In genomic region chr7:22442887-22443369, GRCh38 we compare ENCODE assay signal across 25 cellular contexts. TPM values are rescaled to one million over a fixed set of nuclear protein-coding genes. Genes with fewer than 3 reads are reported as not detected.
DNase-seq lines count a peak whose midpoint lies in the region; ATAC-seq and TF ChIP-seq lines count a peak whose summit lies in the region.
"Had no signal": no experiment of that assay in that cellular context is flagged by ENCODE, and none has a peak within 500 bp of the region (broad histone marks: within the 10 kb centered on the region; RNA-seq: fewer than 3 reads in every experiment).

No MANE protein-coding gene starts in this region.

- no peak for ATAC-seq in naive thymus-derived CD8-positive, alpha-beta T cell
- ATAC-seq: gastroesophageal sphincter, GM12878 had no signal

- H3K4me2 ChIP-seq in mammary epithelial cell (ENCODE audit: insufficient read depth, low read depth, low read length): no peak overlapping the region
- peak overlapping the region; percentile 73 for H3K4me2 ChIP-seq in OCI-LY7 (ENCODE audit: low read length)
- no peak overlapping the region for H3K4me2 ChIP-seq in hepatocyte
- H3K4me2 ChIP-seq: neural progenitor cell had no signal

- H3K79me2 ChIP-seq in mammary epithelial cell (ENCODE audit: insufficient read depth, low read length) (no peaks in the 10 kb centered on the region), OCI-LY7 (ENCODE audit: insufficient read depth, low read depth, low read length) (no peaks in the 10 kb centered on the region), hepatocyte (no peaks in the 10 kb centered on the region)

- H2AFZ ChIP-seq in mammary epithelial cell (ENCODE audit: low read depth, low read length): no peak overlapping the region
- H2AFZ ChIP-seq in OCI-LY7 (ENCODE audit: low read length): peak overlapping the region; percentile 86; the same call in 1 of the 2 replicates
- no peak overlapping the region for H2AFZ ChIP-seq in hepatocyte

- H3K27ac ChIP-seq in breast epithelium (peak overlapping the region; percentile 85 to 90), mammary epithelial cell (ENCODE audit: insufficient read depth, low read depth, low read length) (no peak overlapping the region), OCI-LY7 (ENCODE audit: low read depth, low read length, poor library complexity, severe bottlenecking) (peak overlapping the region; percentile 98), hepatocyte (peak overlapping the region; percentile 41)
- H3K27ac ChIP-seq: gastroesophageal sphincter, neural progenitor cell, uterus had no signal

- intact Hi-C loops in breast epithelium (cut with DNase I; ENCODE audit: low total_unique reads): no loop called here
- intact Hi-C loops in mammary epithelial cell (cut with micrococcal nuclease): no loop called here
- intact Hi-C loops in OCI-LY7 (cut with micrococcal nuclease; ENCODE audit: unreplicated experiment): no loop called here

- no peak for TF ChIP-seq POLR2A in breast epithelium (IDR thresholded peaks at IDR 0.05)

- peaks cover 33% of the 10 kb centered on the region for H3K4me1 Mint-ChIP-seq in type B pancreatic cell (ENCODE audit: unreplicated experiment)
- H3K4me1 Mint-ChIP-seq in naive thymus-derived CD8-positive, alpha-beta T cell: peaks cover 7 to 28% (median 12%) of the 10 kb centered on the region in 4 donors

- dilution Hi-C loops in mammary epithelial cell (cut with HindIII; ENCODE audit: low sequenced_read_pairs): no loop called here

- no peaks in the 10 kb centered on the region for H3K9me2 ChIP-seq in OCI-LY7 (ENCODE audit: insufficient read depth, low read length)
- H3K9me2 ChIP-seq in hepatocyte (replicated peaks; ENCODE audit: insufficient read depth): no peaks in the 10 kb centered on the region

- BruUV-seq in mammary epithelial cell (replicated peaks; lab: Mats Ljungman, UMichigan): no TSS peak
- BruUV-seq in OCI-LY7 (replicated peaks; lab: Mats Ljungman, UMichigan): no TSS peak

- no peaks in the 10 kb centered on the region for H3K36me3 Mint-ChIP-seq in type B pancreatic cell
- no peaks in the 10 kb centered on the region for H3K36me3 Mint-ChIP-seq in naive thymus-derived CD8-positive, alpha-beta T cell
- H3K36me3 Mint-ChIP-seq: activated naive CD4-positive, alpha-beta T cell treated with anti-CD3 and anti-CD28 coated beads, Interleukin-2, amount 10 ng/mL, durations not matched to agents 7 days and 5 days; CD14-positive monocyte; mesothelial cell of epicardium; neural progenitor cell had no signal

- POLR2A ChIA-PET in OCI-LY7 (lab: Charles Lee): interaction anchor here (0.6 to 6.7 kb wide), 8 partner anchors 9 to 97 kb away, joined by 3 to 156 read pairs (median 4); no protein-coding TSS in a partner anchor
- POLR2A ChIA-PET in naive thymus-derived CD8-positive, alpha-beta T cell (lab: Charles Lee): no interaction called here

- DNase-seq in breast epithelium (ENCODE audit: low spot score in 2 of 2): no peak
- no peak for DNase-seq in mammary epithelial cell
- DNase-seq in OCI-LY7 (ENCODE audit: low spot score): no peak
- DNase-seq in hepatocyte (ENCODE audit: low spot score): no peak
- DNase-seq in type B pancreatic cell (ENCODE audit: extremely low spot score, unreplicated experiment): no peak
- no peak for DNase-seq in NCI-H2029 treated with DMSO at 0.1 percent for 48 hours (lab: John Stamatoyannopoulos, UW)
- DNase-seq in SHP77 (lab: John Stamatoyannopoulos, UW): no peak
- no peak for DNase-seq in naive thymus-derived CD8-positive, alpha-beta T cell
- DNase-seq: activated CD4-positive, CD25-positive, alpha-beta regulatory T cell treated with anti-CD3 and anti-CD28 coated beads, Interleukin-2, amount 50 U/mL, for 72 hours; activated CD8-positive, alpha-beta memory T cell treated with anti-CD3 and anti-CD28 coated beads for 24 hours; activated naive CD4-positive, alpha-beta T cell treated with anti-CD3 and anti-CD28 coated beads, Interleukin-2, amount 10 ng/mL, durations not matched to agents 7 days and 5 days; activated T-cell treated with anti-CD3 and anti-CD28 coated beads, Interleukin-2, amount 50 U/mL, for 48 hours; effector CD4-positive, alpha-beta T cell; esophagus squamous epithelium; HFFc6; kidney glomerular epithelial cell; MM.1S; NCI-H446 treated with DMSO at 0.1 percent for 48 hours; T1000; uterus had no signal

- H3K9me3 ChIP-seq in breast epithelium: no peaks in the 10 kb centered on the region
- no peaks in the 10 kb centered on the region for H3K9me3 ChIP-seq in mammary epithelial cell (replicated peaks; ENCODE audit: insufficient read depth, low read length)
- H3K9me3 ChIP-seq in OCI-LY7 (ENCODE audit: low read length): no peaks in the 10 kb centered on the region
- H3K9me3 ChIP-seq in hepatocyte (ENCODE audit: low read depth): no peaks in the 10 kb centered on the region
- H3K9me3 ChIP-seq: esophagus squamous epithelium, uterus had no signal

- CTCF ChIA-PET in mammary epithelial cell (lab: Charles Lee; ENCODE audit: low non-redundant PET): no interaction called here
- CTCF ChIA-PET in OCI-LY7 (lab: Charles Lee; ENCODE audit: unreplicated experiment): no interaction called here

- no peaks in the 10 kb centered on the region for H3K27me3 Mint-ChIP-seq in type B pancreatic cell
- peaks cover 0 to 11% (median 0%) of the 10 kb centered on the region in 5 donors for H3K27me3 Mint-ChIP-seq in naive thymus-derived CD8-positive, alpha-beta T cell

- peak overlapping the region; percentile 1 for H3K27ac Mint-ChIP-seq in type B pancreatic cell
- no peak overlapping the region for H3K27ac Mint-ChIP-seq in naive thymus-derived CD8-positive, alpha-beta T cell
- H3K27ac Mint-ChIP-seq: activated naive CD4-positive, alpha-beta T cell treated with anti-CD3 and anti-CD28 coated beads, Interleukin-2, amount 10 ng/mL, durations not matched to agents 7 days and 5 days; CD14-positive monocyte; HFFc6 had no signal

- H3K9me3 Mint-ChIP-seq in type B pancreatic cell: no peaks in the 10 kb centered on the region
- no peaks in the 10 kb centered on the region for H3K9me3 Mint-ChIP-seq in naive thymus-derived CD8-positive, alpha-beta T cell
- H3K9me3 Mint-ChIP-seq: activated naive CD4-positive, alpha-beta T cell treated with anti-CD3 and anti-CD28 coated beads, Interleukin-2, amount 10 ng/mL, durations not matched to agents 7 days and 5 days; HFFc6 had no signal

- no peak overlapping the region for H3K9ac ChIP-seq in mammary epithelial cell (ENCODE audit: insufficient read depth, low read length)
- H3K9ac ChIP-seq: neural progenitor cell had no signal

- in situ Hi-C loops in mammary epithelial cell (cut with MboI; ENCODE audit: low sequenced_read_pairs in 2 of 2): loop anchor here in 1 of 2 donors (10.0 kb wide), 1 partner anchor 88 kb away; the partner anchor contains the start of gene RAPGEF5

- WGBS in mammary epithelial cell (ENCODE audit: low coverage, missing lambda C conversion rate): 100% methylated on average over 3 of the region's 3 CpGs
- WGBS in hepatocyte (ENCODE audit: low lambda C conversion rate, missing lambda C conversion rate): 77% methylated on average over 3 of the region's 3 CpGs

- H3K4me3 Mint-ChIP-seq in type B pancreatic cell: no peak overlapping the region
- no peak overlapping the region for H3K4me3 Mint-ChIP-seq in naive thymus-derived CD8-positive, alpha-beta T cell
- H3K4me3 Mint-ChIP-seq: activated naive CD4-positive, alpha-beta T cell treated with anti-CD3 and anti-CD28 coated beads, Interleukin-2, amount 10 ng/mL, durations not matched to agents 7 days and 5 days; HFFc6; mesothelial cell of epicardium; neural progenitor cell had no signal

- no peaks in the 10 kb centered on the region for H3K27me3 ChIP-seq in breast epithelium
- H3K27me3 ChIP-seq in mammary epithelial cell (ENCODE audit: insufficient read depth, low read length): no peaks in the 10 kb centered on the region
- H3K27me3 ChIP-seq in hepatocyte: no peaks in the 10 kb centered on the region
- H3K27me3 ChIP-seq: esophagus squamous epithelium, gastroesophageal sphincter, neural progenitor cell, uterus had no signal

- H3K4me1 ChIP-seq in breast epithelium (peaks cover 4 to 21% of the 10 kb centered on the region in 2 donors), mammary epithelial cell (ENCODE audit: insufficient read depth, low read length) (peaks cover 22% of the 10 kb centered on the region), OCI-LY7 (ENCODE audit: insufficient read depth, low read length, poor library complexity, severe bottlenecking) (peaks cover 98% of the 10 kb centered on the region), hepatocyte (ENCODE audit: insufficient read depth) (peaks cover 13% of the 10 kb centered on the region)
- H3K4me1 ChIP-seq: uterus had no signal

- H4K20me1 ChIP-seq in mammary epithelial cell (ENCODE audit: insufficient read depth, low read length) (no peaks in the 10 kb centered on the region), OCI-LY7 (ENCODE audit: insufficient read depth, low read length) (no peaks in the 10 kb centered on the region), hepatocyte (ENCODE audit: insufficient read depth, poor library complexity, severe bottlenecking) (no peaks in the 10 kb centered on the region)

- H3K4me3 ChIP-seq in breast epithelium: no peak overlapping the region
- no peak overlapping the region for H3K4me3 ChIP-seq in mammary epithelial cell (replicated peaks in 1 of 3; ENCODE audit: insufficient read depth in 1 of 3, low read depth in 2 of 3, low read length in 3 of 3)
- H3K4me3 ChIP-seq in OCI-LY7 (ENCODE audit: low read depth, low read length, poor library complexity, severe bottlenecking): no peak overlapping the region
- H3K4me3 ChIP-seq in hepatocyte: no peak overlapping the region
- H3K4me3 ChIP-seq: esophagus squamous epithelium, gastroesophageal sphincter, GM12878, neural progenitor cell, uterus had no signal

- TF ChIP-seq CTCF in breast epithelium (IDR thresholded peaks at IDR 0.05): no peak
- TF ChIP-seq CTCF in mammary epithelial cell (conservative IDR thresholded peaks at IDR 0.05 in 1 of 2, IDR thresholded peaks at IDR 0.05 in 1 of 2; ENCODE audit: extremely low read depth in 1 of 2, insufficient read depth in 1 of 2, low read depth in 1 of 2, low read length in 2 of 2): no peak
- no peak for TF ChIP-seq CTCF in OCI-LY7 (conservative IDR thresholded peaks at IDR 0.05; ENCODE audit: low read length)
- no peak for TF ChIP-seq CTCF in hepatocyte (IDR thresholded peaks at IDR 0.05; ENCODE audit: poor library complexity)
- no peak for TF ChIP-seq CTCF in type B pancreatic cell (conservative IDR thresholded peaks at IDR 0.05)

- H3K36me3 ChIP-seq in breast epithelium (no peaks in the 10 kb centered on the region), mammary epithelial cell (ENCODE audit: insufficient read depth, low read length) (no peaks in the 10 kb centered on the region), OCI-LY7 (ENCODE audit: insufficient read depth, low read length) (peaks cover 6% of the 10 kb centered on the region; the same call in 1 of the 2 replicates), hepatocyte (replicated peaks; ENCODE audit: insufficient read depth, low read depth) (no peaks in the 10 kb centered on the region)
- H3K36me3 ChIP-seq: esophagus squamous epithelium, gastroesophageal sphincter, neural progenitor cell, uterus had no signal

RNA-seq across cellular contexts. Expression of gene STEAP1B, which starts 57.1 kb away (rescaled TPM):
- 1 to 10 TPM in 1 of 3 donors, under 1 TPM in 2; 0.32 to 1.0 (median 0.66) TPM for total RNA-seq in breast epithelium
- 1 to 10 TPM in 1 of 2 donors, under 1 TPM in 1; 0.17 to 1.6 TPM for total RNA-seq in mammary epithelial cell
- 0.26 TPM for polyA plus RNA-seq in mammary epithelial cell
- polyA minus RNA-seq in mammary epithelial cell: not detected
- total RNA-seq in OCI-LY7 (2014; rRNA removed; shearing (Covaris generic)): 0.36 and 0.69 TPM in 2 replicates
- total RNA-seq in OCI-LY7 (2022): 1.1 and 2.1 TPM in 2 replicates
- total RNA-seq in hepatocyte: 0.36 TPM in 1 of 2 replicates, not detected in the other
- 0.16 and 0.35 TPM in 2 replicates for polyA plus RNA-seq in hepatocyte
- total RNA-seq in type B pancreatic cell (ENCODE audit: low replicate concordance): 2.0 TPM in 1 of 2 replicates, not detected in the other
- total RNA-seq in naive thymus-derived CD8-positive, alpha-beta T cell: not detected
- polyA plus RNA-seq in naive thymus-derived CD8-positive, alpha-beta T cell: under 1 TPM in 1 of 3 donors, not detected in 2; 0.28 TPM
- total RNA-seq: GM12878 had no signal
